ENCODE assay signal across 13 cellular contexts in the genomic region with DNA sequence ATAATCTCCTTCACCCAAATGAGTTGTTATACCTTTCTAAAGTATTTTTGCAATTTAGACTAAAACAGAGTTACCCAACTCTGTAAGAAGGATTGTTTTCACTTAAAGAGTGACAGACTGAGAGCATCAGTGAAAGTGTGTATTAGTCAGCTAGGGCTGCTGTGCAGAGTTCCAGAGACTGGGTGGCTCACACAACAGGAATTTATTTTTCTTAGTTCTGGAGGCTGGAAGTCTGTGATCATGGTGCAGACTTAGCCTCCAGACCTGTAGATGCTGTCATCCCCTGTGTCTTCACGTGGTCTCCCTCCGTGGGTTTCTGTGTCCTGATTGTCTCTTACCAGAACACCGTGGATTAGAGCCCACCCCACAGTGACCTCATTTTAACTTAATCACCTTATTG. TPM values are rescaled to one million over a fixed set of nuclear protein-coding genes. Genes with fewer than 3 reads are reported as not detected.
DNase-seq lines count a peak whose midpoint lies in the region; ATAC-seq and TF ChIP-seq lines count a peak whose summit lies in the region.
"Had no signal": no experiment of that assay in that cellular context is flagged by ENCODE, and none has a peak within 500 bp of the region (broad histone marks: within the 10 kb centered on the region; RNA-seq: fewer than 3 reads in every experiment).

No MANE protein-coding gene starts in this region.

- ATAC-seq in foreskin keratinocyte (peak; percentile 92), thoracic aorta (ENCODE audit: insufficient number of reproducible peaks, low FRiP score, low read depth) (peak; percentile 40)

- peaks cover 87% of the 10 kb centered on the region for H3K4me1 Mint-ChIP-seq in activated T-helper 1 cell treated with anti-CD3 and anti-CD28 coated beads, Interleukin-12 subunit alpha, Interleukin-12 subunit beta, Interleukin-2, Interleukin-4 antibody, amounts not matched to agents 30 ng/mL and 10 ng/mL and 1 ng/mL, durations not matched to agents 14 hours and 24 hours and 36 hours (ENCODE audit: low read depth)
- H3K4me1 Mint-ChIP-seq in Caco-2 (ENCODE audit: low read depth, unreplicated experiment), result peaks cover 6% of the 10 kb centered on the region

- H3K4me1 ChIP-seq in HEK293 (ENCODE audit: control insufficient read depth, insufficient read depth, low read length) (peaks cover 13% of the 10 kb centered on the region), foreskin keratinocyte (peaks cover 13% of the 10 kb centered on the region), thoracic aorta (ENCODE audit: control insufficient read depth in 1 of 2, low read depth in 2 of 2) (peaks cover 17 to 51% of the 10 kb centered on the region in 2 donors), Caco-2 (peaks cover 5% of the 10 kb centered on the region; the same call in 1 of the 2 replicates)
- H3K4me1 ChIP-seq: colonic mucosa had no signal

- no peak for TF ChIP-seq CTCF in HEK293 (tag by site-specific recombination; IDR thresholded peaks at IDR 0.05)
- no peak for TF ChIP-seq CTCF in foreskin keratinocyte (conservative IDR thresholded peaks at IDR 0.05)
- TF ChIP-seq CTCF in thoracic aorta (IDR thresholded peaks at IDR 0.05), result no peak
- TF ChIP-seq CTCF in Caco-2 (IDR thresholded peaks at IDR 0.05; ENCODE audit: insufficient read depth in 1 of 2, low read depth in 1 of 2, low read length in 1 of 2, severe bottlenecking in 1 of 2, unreplicated experiment in 1 of 2), result no peak

- no peak overlapping the region for H3K4me3 ChIP-seq in HEK293 (ENCODE audit: low read depth, low read length)
- H3K4me3 ChIP-seq in thoracic aorta, result no peak overlapping the region
- no peak overlapping the region for H3K4me3 ChIP-seq in Caco-2 (ENCODE audit: low read depth, low read length)
- H3K4me3 ChIP-seq: colonic mucosa, vagina had no signal

- peak overlapping the region; percentile 15 for H3K27ac Mint-ChIP-seq in activated T-helper 1 cell treated with anti-CD3 and anti-CD28 coated beads, Interleukin-12 subunit alpha, Interleukin-12 subunit beta, Interleukin-2, Interleukin-4 antibody, amounts not matched to agents 30 ng/mL and 10 ng/mL and 1 ng/mL, durations not matched to agents 14 hours and 24 hours and 36 hours
- no peak overlapping the region for H3K27ac Mint-ChIP-seq in Caco-2 (ENCODE audit: unreplicated experiment)

- H3K27me3 ChIP-seq in foreskin keratinocyte (no peaks in the 10 kb centered on the region), thoracic aorta (replicated peaks; ENCODE audit: insufficient read depth) (no peaks in the 10 kb centered on the region), Caco-2 (replicated peaks; ENCODE audit: control insufficient read depth, insufficient read depth, low read length) (no peaks in the 10 kb centered on the region)
- H3K27me3 ChIP-seq: colonic mucosa, vagina had no signal

- DNase-seq in activated T-helper 1 cell treated with anti-CD3 and anti-CD28 coated beads, Interleukin-12 subunit alpha, Interleukin-12 subunit beta, Interleukin-2, Interleukin-4 antibody, amounts not matched to agents 30 ng/mL and 10 ng/mL and 1 ng/mL, durations not matched to agents 14 hours and 24 hours and 36 hours (ENCODE audit: low spot score), result no peak
- DNase-seq in foreskin keratinocyte (peak; percentile 64 to 86), thoracic aorta (ENCODE audit: low spot score) (no peak), OCI-M2 (lab: John Stamatoyannopoulos, UW; ENCODE audit: unreplicated experiment) (no peak), Caco-2 (no peak), ecto neural progenitor cell (ENCODE audit: low spot score) (no peak)
- DNase-seq: activated CD4-positive, CD25-positive, alpha-beta regulatory T cell; colonic mucosa; KBM-7; NCI-H2171; SHP77 had no signal

- BruUV-seq in Caco-2 (replicated peaks; lab: Mats Ljungman, UMichigan), result no TSS peak

- peaks cover 89% of the 10 kb centered on the region for H3K36me3 Mint-ChIP-seq in activated T-helper 1 cell treated with anti-CD3 and anti-CD28 coated beads, Interleukin-12 subunit alpha, Interleukin-12 subunit beta, Interleukin-2, Interleukin-4 antibody, amounts not matched to agents 30 ng/mL and 10 ng/mL and 1 ng/mL, durations not matched to agents 14 hours and 24 hours and 36 hours (ENCODE audit: low read depth)
- H3K36me3 Mint-ChIP-seq in Caco-2 (ENCODE audit: insufficient read depth, unreplicated experiment), result peaks cover 28% of the 10 kb centered on the region

- H3K9me3 Mint-ChIP-seq in activated T-helper 1 cell treated with anti-CD3 and anti-CD28 coated beads, Interleukin-12 subunit alpha, Interleukin-12 subunit beta, Interleukin-2, Interleukin-4 antibody, amounts not matched to agents 30 ng/mL and 10 ng/mL and 1 ng/mL, durations not matched to agents 14 hours and 24 hours and 36 hours, result no peaks in the 10 kb centered on the region
- no peaks in the 10 kb centered on the region for H3K9me3 Mint-ChIP-seq in Caco-2 (ENCODE audit: unreplicated experiment)

- no peak overlapping the region for H3K4me3 Mint-ChIP-seq in activated T-helper 1 cell treated with anti-CD3 and anti-CD28 coated beads, Interleukin-12 subunit alpha, Interleukin-12 subunit beta, Interleukin-2, Interleukin-4 antibody, amounts not matched to agents 30 ng/mL and 10 ng/mL and 1 ng/mL, durations not matched to agents 14 hours and 24 hours and 36 hours
- H3K4me3 Mint-ChIP-seq in Caco-2 (ENCODE audit: unreplicated experiment), result no peak overlapping the region

- intact Hi-C loops in activated T-helper 1 cell treated with anti-CD3 and anti-CD28 coated beads, Interleukin-12 subunit alpha, Interleukin-12 subunit beta, Interleukin-2, Interleukin-4 antibody, amounts not matched to agents 30 ng/mL and 10 ng/mL and 1 ng/mL, durations not matched to agents 14 hours and 24 hours and 36 hours (cut with micrococcal nuclease), result no loop called here
- intact Hi-C loops in Caco-2 (cut with micrococcal nuclease; ENCODE audit: unreplicated experiment), result no loop called here

- POLR2A ChIA-PET in HEK293 (lab: Yijun Ruan, JAX) (no interaction called here), Caco-2 (lab: Charles Lee) (no interaction called here)

- no peak overlapping the region for H3K27ac ChIP-seq in HEK293 (ENCODE audit: extremely low read depth, low read depth, low read length)
- H3K27ac ChIP-seq in foreskin keratinocyte, result no peak overlapping the region
- H3K27ac ChIP-seq in thoracic aorta, result no peak overlapping the region
- H3K27ac ChIP-seq: colonic mucosa, vagina had no signal

- H3K36me3 ChIP-seq in HEK293 (ENCODE audit: control insufficient read depth in 2 of 2, insufficient read depth in 1 of 2, low read length in 2 of 2), result peaks cover 4 to 86% of the 10 kb centered on the region in 2 experiments; a peak in 2 of 3 replicates
- H3K36me3 ChIP-seq in thoracic aorta, result no peaks in the 10 kb centered on the region
- peaks cover 8% of the 10 kb centered on the region for H3K36me3 ChIP-seq in Caco-2 (ENCODE audit: control insufficient read depth, insufficient read depth, low read length)
- H3K36me3 ChIP-seq: colonic mucosa had no signal

- no peaks in the 10 kb centered on the region for H3K9me3 ChIP-seq in HEK293 (ENCODE audit: control insufficient read depth, insufficient read depth, low read depth, low read length)
- no peaks in the 10 kb centered on the region for H3K9me3 ChIP-seq in thoracic aorta
- no peaks in the 10 kb centered on the region for H3K9me3 ChIP-seq in Caco-2
- H3K9me3 ChIP-seq: colonic mucosa, vagina had no signal

- H3K27me3 Mint-ChIP-seq in activated T-helper 1 cell treated with anti-CD3 and anti-CD28 coated beads, Interleukin-12 subunit alpha, Interleukin-12 subunit beta, Interleukin-2, Interleukin-4 antibody, amounts not matched to agents 30 ng/mL and 10 ng/mL and 1 ng/mL, durations not matched to agents 14 hours and 24 hours and 36 hours (ENCODE audit: insufficient read depth), result peaks cover 7% of the 10 kb centered on the region
- H3K27me3 Mint-ChIP-seq in Caco-2 (ENCODE audit: insufficient read depth, unreplicated experiment), result no peaks in the 10 kb centered on the region

- CTCF ChIA-PET in HEK293 (lab: Yijun Ruan, JAX) (no interaction called here), Caco-2 (lab: Charles Lee) (no interaction called here)

TF ChIP-seq in HEK293, 187 proteins besides CTCF, POLR2A, EP300 and RAD21:
- TF ChIP-seq ZNF184 (tag by site-specific recombination; IDR thresholded peaks at IDR 0.05) (no peak), ZNF777 (tag by site-specific recombination; IDR thresholded peaks at IDR 0.05; ENCODE audit: borderline replicate concordance) (no peak), PRDM1 (tag by site-specific recombination; IDR thresholded peaks at IDR 0.05) (peak; percentile 75), ZBTB17 (tag by site-specific recombination; IDR thresholded peaks at IDR 0.05) (no peak), ZSCAN23 (tag by site-specific recombination; IDR thresholded peaks at IDR 0.05) (no peak), ZNF132 (tag by site-specific recombination; IDR thresholded peaks at IDR 0.05; ENCODE audit: borderline replicate concordance) (no peak)
- TF ChIP-seq, protein P1, sequence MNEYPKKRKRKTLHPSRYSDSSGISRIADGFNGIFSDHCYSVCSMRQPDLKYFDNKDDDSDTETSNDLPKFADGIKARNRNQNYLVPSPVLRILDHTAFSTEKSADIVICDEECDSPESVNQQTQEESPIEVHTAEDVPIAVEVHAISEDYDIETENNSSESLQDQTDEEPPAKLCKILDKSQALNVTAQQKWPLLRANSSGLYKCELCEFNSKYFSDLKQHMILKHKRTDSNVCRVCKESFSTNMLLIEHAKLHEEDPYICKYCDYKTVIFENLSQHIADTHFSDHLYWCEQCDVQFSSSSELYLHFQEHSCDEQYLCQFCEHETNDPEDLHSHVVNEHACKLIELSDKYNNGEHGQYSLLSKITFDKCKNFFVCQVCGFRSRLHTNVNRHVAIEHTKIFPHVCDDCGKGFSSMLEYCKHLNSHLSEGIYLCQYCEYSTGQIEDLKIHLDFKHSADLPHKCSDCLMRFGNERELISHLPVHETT (tag by site-specific recombination; IDR thresholded peaks at IDR 0.05), result no peak

RNA-seq across cellular contexts. Expression of a gene that starts 40.0 kb away (rescaled TPM):
- total RNA-seq in activated T-helper 1 cell treated with anti-CD3 and anti-CD28 coated beads, Interleukin-12 subunit alpha, Interleukin-12 subunit beta, Interleukin-2, Interleukin-4 antibody, amounts not matched to agents 30 ng/mL and 10 ng/mL and 1 ng/mL, durations not matched to agents 14 hours and 24 hours and 36 hours, result 335 and 347 TPM in 2 replicates
- total RNA-seq in foreskin keratinocyte, result 2.7 and 2.9 TPM in 2 replicates
- polyA plus RNA-seq in foreskin keratinocyte, result 1.2 and 1.5 TPM in 2 replicates
- total RNA-seq in thoracic aorta, result 10 to 100 TPM; 16.4 to 17.4 TPM
- 27.7 and 28.9 TPM in 2 replicates for total RNA-seq in Caco-2 (2022)

Comparison
In these comparisons a context has a peak if more than half of its experiments do, and no peak if none do; other contexts are left out.
1. DNase-seq: peak in foreskin keratinocyte (2 of 2); none in activated T-helper 1 cell treated with anti-CD3 and anti-CD28 coated beads, Interleukin-12 subunit alpha, Interleukin-12 subunit beta, Interleukin-2, Interleukin-4 antibody, amounts not matched to agents 30 ng/mL and 10 ng/mL and 1 ng/mL, durations not matched to agents 14 hours and 24 hours and 36 hours (single experiment), thoracic aorta (single experiment), OCI-M2 (single experiment), Caco-2 (0 of 2) and ecto neural progenitor cell (single experiment).
2. RNA of a gene that starts 40.0 kb away (total RNA-seq): 335 to 347 TPM in activated T-helper 1 cell treated with anti-CD3 and anti-CD28 coated beads, Interleukin-12 subunit alpha, Interleukin-12 subunit beta, Interleukin-2, Interleukin-4 antibody, amounts not matched to agents 30 ng/mL and 10 ng/mL and 1 ng/mL, durations not matched to agents 14 hours and 24 hours and 36 hours; 27.7 to 28.9 TPM in Caco-2, 16.4 to 17.4 TPM in thoracic aorta and 2.7 to 2.9 TPM in foreskin keratinocyte; every median in the first group is over 10 times any median in the second.